ENCODE assay signal across 8 cellular contexts in the genomic region with DNA sequence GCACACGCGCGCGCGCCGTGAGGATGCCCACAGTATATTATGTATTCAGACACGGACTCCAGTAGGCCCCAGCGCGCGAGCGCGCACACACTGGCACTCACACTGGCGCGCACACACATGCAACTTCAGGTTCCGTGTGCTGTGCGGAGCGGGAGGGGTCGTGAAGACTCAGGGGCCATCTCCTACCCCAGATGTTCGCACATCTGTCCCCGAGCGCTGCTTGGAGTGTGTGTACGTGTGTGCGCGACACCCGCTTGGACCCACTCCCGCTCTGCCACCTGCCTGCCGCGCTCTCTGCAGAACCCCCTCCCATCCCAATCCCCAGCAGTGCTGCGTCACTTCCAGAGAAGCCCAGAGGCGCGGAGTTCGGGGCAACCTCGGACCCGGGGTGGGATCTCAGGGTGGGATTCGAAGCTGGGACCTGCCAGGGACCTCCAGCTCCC. TPM values are rescaled to one million over a fixed set of nuclear protein-coding genes. Genes with fewer than 3 reads are reported as not detected.
A peak's percentile ranks its signal among the peaks of the same experiment; 100 is the strongest.
DNase-seq lines count a peak whose midpoint lies in the region; ATAC-seq and TF ChIP-seq lines count a peak whose summit lies in the region.

No MANE protein-coding gene starts in this region.

- TF ChIP-seq CTCF in breast epithelium (IDR thresholded peaks at IDR 0.05) (no peak), lower lobe of right lung (IDR thresholded peaks at IDR 0.05) (no peak), tibial artery (IDR thresholded peaks at IDR 0.05) (no peak)

- TF ChIP-seq POLR2A in breast epithelium (IDR thresholded peaks at IDR 0.05) = no peak

- peak overlapping the region; percentile 86 for H3K4me3 Mint-ChIP-seq in activated CD4-positive, alpha-beta T cell treated with anti-CD3 and anti-CD28 coated beads, Interleukin-2, amount 10 ng/mL, durations not matched to agents 24 days and 14 days

- peaks cover 71% of the 10 kb centered on the region for H3K27me3 Mint-ChIP-seq in activated CD4-positive, alpha-beta T cell treated with anti-CD3 and anti-CD28 coated beads, Interleukin-2, amount 10 ng/mL, durations not matched to agents 24 days and 14 days

- H3K27me3 ChIP-seq in breast epithelium (peaks cover 0 to 26% of the 10 kb centered on the region in 2 donors), lower lobe of right lung (ENCODE audit: low read depth) (peaks cover 11% of the 10 kb centered on the region), tibial artery (peaks cover 0 to 16% of the 10 kb centered on the region in 2 donors)

- H3K4me1 ChIP-seq in breast epithelium (no peaks in the 10 kb centered on the region), lower lobe of right lung (peaks cover 54% of the 10 kb centered on the region), tibial artery (peaks cover 0 to 53% (median 35%) of the 10 kb centered on the region in 4 donors)

- no peaks in the 10 kb centered on the region for H3K36me3 ChIP-seq in breast epithelium
- H3K36me3 ChIP-seq in lower lobe of right lung = no peaks in the 10 kb centered on the region
- no peaks in the 10 kb centered on the region for H3K36me3 ChIP-seq in tibial artery

- H3K4me1 Mint-ChIP-seq in activated CD4-positive, alpha-beta T cell treated with anti-CD3 and anti-CD28 coated beads, Interleukin-2, amount 10 ng/mL, durations not matched to agents 24 days and 14 days = peaks cover 50% of the 10 kb centered on the region

- peak; percentile 68 for DNase-seq in activated CD4-positive, alpha-beta T cell treated with anti-CD3 and anti-CD28 coated beads, Interleukin-2, amount 10 ng/mL, durations not matched to agents 24 days and 14 days
- no peak for DNase-seq in activated CD4-positive, alpha-beta T cell treated with anti-CD3 and anti-CD28 coated beads, Interleukin-2, amount 50 U/mL, for 1 hour
- DNase-seq in breast epithelium (ENCODE audit: low spot score in 2 of 2) = no peak
- DNase-seq in lower lobe of right lung = peak; percentile 57
- no peak for DNase-seq in tibial artery
- DNase-seq in epidermal melanocyte (ENCODE audit: insufficient read length, low spot score) = no peak
- DNase-seq in NCI-H2029 treated with DMSO at 0.1 percent for 48 hours (lab: John Stamatoyannopoulos, UW) = no peak
- DNase-seq in cortex of kidney (lab: John Stamatoyannopoulos, UW) = no peak

- ATAC-seq in lower lobe of right lung = peak; percentile 6 to 21

- peak overlapping the region; percentile 54 to 87 (median 63) for H3K4me3 ChIP-seq in breast epithelium
- H3K4me3 ChIP-seq in lower lobe of right lung = peak overlapping the region; percentile 79
- peak overlapping the region; percentile 59 to 79 for H3K4me3 ChIP-seq in tibial artery

- peaks cover 27% of the 10 kb centered on the region for H3K36me3 Mint-ChIP-seq in activated CD4-positive, alpha-beta T cell treated with anti-CD3 and anti-CD28 coated beads, Interleukin-2, amount 10 ng/mL, durations not matched to agents 24 days and 14 days (ENCODE audit: low read depth)

- no peaks in the 10 kb centered on the region for H3K9me3 Mint-ChIP-seq in activated CD4-positive, alpha-beta T cell treated with anti-CD3 and anti-CD28 coated beads, Interleukin-2, amount 10 ng/mL, durations not matched to agents 24 days and 14 days

- intact Hi-C loops in activated CD4-positive, alpha-beta T cell treated with anti-CD3 and anti-CD28 coated beads, Interleukin-2, amount 10 ng/mL, durations not matched to agents 24 days and 14 days (cut with micrococcal nuclease) = loop anchor here (2.0 to 10.0 kb wide), 8 partner anchors 22 to 1580 kb away; no protein-coding TSS in a partner anchor
- intact Hi-C loops in breast epithelium (cut with DNase I; ENCODE audit: low total_unique reads) (no loop called here), lower lobe of right lung (cut with DNase I) (no loop called here), tibial artery (cut with DNase I; ENCODE audit: low total_unique reads) (loop anchor here (5.0 kb wide), 1 partner anchor 1423 kb away; no protein-coding TSS in a partner anchor)

- H3K9me3 ChIP-seq in breast epithelium (no peaks in the 10 kb centered on the region), lower lobe of right lung (no peaks in the 10 kb centered on the region), tibial artery (no peaks in the 10 kb centered on the region)

- peak overlapping the region; percentile 76 to 88 for H3K27ac ChIP-seq in breast epithelium
- peak overlapping the region; percentile 79 for H3K27ac ChIP-seq in lower lobe of right lung
- H3K27ac ChIP-seq in tibial artery = peak overlapping the region; percentile 75 to 76

- peak overlapping the region; percentile 94 for H3K27ac Mint-ChIP-seq in activated CD4-positive, alpha-beta T cell treated with anti-CD3 and anti-CD28 coated beads, Interleukin-2, amount 10 ng/mL, durations not matched to agents 24 days and 14 days

RNA-seq across cellular contexts. Expression of gene NRP2, which starts 2.6 kb away (rescaled TPM):
- total RNA-seq in activated CD4-positive, alpha-beta T cell treated with anti-CD3 and anti-CD28 coated beads, Interleukin-2, amount 10 ng/mL, durations not matched to agents 24 days and 14 days = 61.0 and 64.4 TPM in 2 replicates
- total RNA-seq in breast epithelium (10 to 100 TPM; 18.4 to 32.0 (median 23.9) TPM), lower lobe of right lung (67.5 TPM)

Comparison
In these comparisons a context has a peak if more than half of its experiments do, and no peak if none do; other contexts are left out.
1. DNase-seq: peak in activated CD4-positive, alpha-beta T cell treated with anti-CD3 and anti-CD28 coated beads, Interleukin-2, amount 10 ng/mL, durations not matched to agents 24 days and 14 days (single experiment) and lower lobe of right lung (single experiment); none in activated CD4-positive, alpha-beta T cell treated with anti-CD3 and anti-CD28 coated beads, Interleukin-2, amount 50 U/mL, for 1 hour (single experiment), breast epithelium (0 of 2), tibial artery (0 of 2), epidermal melanocyte (single experiment), NCI-H2029 treated with DMSO at 0.1 percent for 48 hours (single experiment) and cortex of kidney (single experiment).
2. intact Hi-C loops: an anchor here in activated CD4-positive, alpha-beta T cell treated with anti-CD3 and anti-CD28 coated beads, Interleukin-2, amount 10 ng/mL, durations not matched to agents 24 days and 14 days (2.0 to 10.0 kb wide) and tibial artery (5.0 kb wide); none called in breast epithelium and lower lobe of right lung.
3. Peak in every context shown above with its lines, with median percentiles within 50 percentile points of each other: H3K27ac ChIP-seq and H3K4me3 ChIP-seq.